Comparison of ENCODE assay signal across 1 cellular context in the genomic region with DNA sequence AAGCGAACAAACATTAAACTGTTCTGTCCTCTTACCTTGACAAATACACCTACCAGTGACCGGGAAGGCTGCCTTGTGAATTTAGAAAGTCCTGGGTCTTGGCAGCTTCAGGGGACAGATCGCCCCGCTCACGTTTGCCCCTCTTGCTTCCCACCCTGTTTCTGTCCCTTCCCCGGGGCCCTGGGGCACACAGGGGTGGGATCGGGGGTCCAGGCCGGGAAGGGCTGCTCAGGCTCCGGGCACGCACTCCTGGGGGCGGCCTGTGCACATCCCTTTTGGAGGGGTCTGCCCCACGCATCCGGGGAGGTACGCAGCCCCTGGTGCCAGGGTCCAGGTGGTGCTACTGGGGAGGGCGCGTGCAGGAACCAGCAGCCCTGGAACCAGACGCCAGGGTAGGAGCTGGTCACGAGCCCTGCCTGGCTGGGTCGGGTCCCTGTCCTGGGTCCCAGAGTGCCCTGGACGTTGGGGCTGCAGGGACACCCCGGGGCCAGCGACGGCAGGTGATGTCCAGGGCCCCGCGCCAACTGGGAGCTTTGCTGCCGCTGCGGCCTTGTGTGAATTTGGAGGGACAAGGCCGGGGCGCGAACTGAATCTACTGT.
TF ChIP-seq lines count a peak whose summit lies in the region.

No MANE protein-coding gene starts in this region.

TF ChIP-seq in GM12878, 131 proteins besides CTCF, POLR2A, EP300 and RAD21:
- TF ChIP-seq NFYA (IDR thresholded peaks at IDR 0.05; ENCODE audit: borderline replicate concordance, low read depth, low read length) (no peak), BACH1 (IDR thresholded peaks at IDR 0.05; ENCODE audit: borderline replicate concordance) (no peak), HDGF (IDR thresholded peaks at IDR 0.05) (no peak), ZNF207 (IDR thresholded peaks at IDR 0.05; ENCODE audit: borderline replicate concordance) (no peak), E2F4 (IDR thresholded peaks at IDR 0.05; ENCODE audit: low read depth, low read length) (no peak), SMAD5 (IDR thresholded peaks at IDR 0.05; ENCODE audit: low read depth) (no peak), ZBTB33 (IDR thresholded peaks at IDR 0.05) (no peak), TBL1XR1 (IDR thresholded peaks at IDR 0.05; ENCODE audit: low read depth, low read length) (no peak), SREBF2 (IDR thresholded peaks at IDR 0.05; ENCODE audit: low read length) (no peak), REST (IDR thresholded peaks at IDR 0.05; ENCODE audit: low read depth, low read length) (no peak), ZNF687 (IDR thresholded peaks at IDR 0.05) (no peak), MXI1 (IDR thresholded peaks at IDR 0.05; ENCODE audit: low read depth, low read length) (no peak), CHD2 (IDR thresholded peaks at IDR 0.05; ENCODE audit: borderline replicate concordance, low read depth, low read length) (no peak)
- TF ChIP-seq, protein P1, sequence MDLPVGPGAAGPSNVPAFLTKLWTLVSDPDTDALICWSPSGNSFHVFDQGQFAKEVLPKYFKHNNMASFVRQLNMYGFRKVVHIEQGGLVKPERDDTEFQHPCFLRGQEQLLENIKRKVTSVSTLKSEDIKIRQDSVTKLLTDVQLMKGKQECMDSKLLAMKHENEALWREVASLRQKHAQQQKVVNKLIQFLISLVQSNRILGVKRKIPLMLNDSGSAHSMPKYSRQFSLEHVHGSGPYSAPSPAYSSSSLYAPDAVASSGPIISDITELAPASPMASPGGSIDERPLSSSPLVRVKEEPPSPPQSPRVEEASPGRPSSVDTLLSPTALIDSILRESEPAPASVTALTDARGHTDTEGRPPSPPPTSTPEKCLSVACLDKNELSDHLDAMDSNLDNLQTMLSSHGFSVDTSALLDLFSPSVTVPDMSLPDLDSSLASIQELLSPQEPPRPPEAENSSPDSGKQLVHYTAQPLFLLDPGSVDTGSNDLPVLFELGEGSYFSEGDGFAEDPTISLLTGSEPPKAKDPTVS (IDR thresholded peaks at IDR 0.05; ENCODE audit: low read depth, low read length) = no peak
